14 cellular contexts compared by ENCODE assay signal in genomic region chr4:174111350-174111888, GRCh38.
"Had no signal": no experiment of that assay in that cellular context is flagged by ENCODE, and none has a peak within 500 bp of the region (broad histone marks: within the 10 kb centered on the region; RNA-seq: fewer than 3 reads in every experiment).

No MANE protein-coding gene starts in this region.

- ATAC-seq: esophagus mucosa; left colon; pancreas; stimulated activated effector memory CD8-positive, alpha-beta T cell treated with anti-CD3 and anti-CD28 coated beads, Interleukin-12 subunit alpha, Interleukin-12 subunit beta, amount 100 ng/mL, for 72 hours had no signal

- DNase-seq: activated CD4-positive, alpha-beta memory T cell treated with anti-CD3 and anti-CD28 coated beads, Interleukin-2, amount 10 ng/mL, durations not matched to agents 7 days and 5 days; activated gamma-delta T cell treated with Interleukin-2 at 50 U/mL for 16 hours; activated T-cell treated with anti-CD3 and anti-CD28 coated beads, Interleukin-2, amount 50 U/mL, for 48 hours; dorsolateral prefrontal cortex; foreskin fibroblast; head of caudate nucleus; left colon; pancreas; T-helper 9 cell had no signal

- H3K4me1 Mint-ChIP-seq: activated CD4-positive, alpha-beta memory T cell treated with anti-CD3 and anti-CD28 coated beads, Interleukin-2, amount 10 ng/mL, durations not matched to agents 7 days and 5 days; stimulated activated effector memory CD8-positive, alpha-beta T cell treated with anti-CD3 and anti-CD28 coated beads, Interleukin-12 subunit alpha, Interleukin-12 subunit beta, amount 100 ng/mL, for 72 hours had no signal

- H3K4me3 ChIP-seq: ascending aorta, dorsolateral prefrontal cortex, neural progenitor cell, pancreas, tibial nerve had no signal

- H3K27ac ChIP-seq: ascending aorta, dorsolateral prefrontal cortex, neural progenitor cell, pancreas, tibial nerve had no signal

- H3K36me3 Mint-ChIP-seq: neural progenitor cell; stimulated activated effector memory CD8-positive, alpha-beta T cell treated with anti-CD3 and anti-CD28 coated beads, Interleukin-12 subunit alpha, Interleukin-12 subunit beta, amount 100 ng/mL, for 72 hours had no signal

- H3K9me3 Mint-ChIP-seq: activated CD4-positive, alpha-beta memory T cell treated with anti-CD3 and anti-CD28 coated beads, Interleukin-2, amount 10 ng/mL, durations not matched to agents 7 days and 5 days; neural progenitor cell; stimulated activated effector memory CD8-positive, alpha-beta T cell treated with anti-CD3 and anti-CD28 coated beads, Interleukin-12 subunit alpha, Interleukin-12 subunit beta, amount 100 ng/mL, for 72 hours had no signal

- H3K4me3 Mint-ChIP-seq: activated CD4-positive, alpha-beta memory T cell treated with anti-CD3 and anti-CD28 coated beads, Interleukin-2, amount 10 ng/mL, durations not matched to agents 7 days and 5 days; neural progenitor cell; stimulated activated effector memory CD8-positive, alpha-beta T cell treated with anti-CD3 and anti-CD28 coated beads, Interleukin-12 subunit alpha, Interleukin-12 subunit beta, amount 100 ng/mL, for 72 hours had no signal

- H3K9me3 ChIP-seq: ascending aorta, pancreas, tibial nerve had no signal

- H3K36me3 ChIP-seq: ascending aorta, neural progenitor cell, pancreas, tibial nerve had no signal

- H3K27me3 ChIP-seq: ascending aorta, neural progenitor cell, pancreas, tibial nerve had no signal

- H3K4me1 ChIP-seq: ascending aorta, pancreas, tibial nerve had no signal

- H3K27ac Mint-ChIP-seq: activated CD4-positive, alpha-beta memory T cell treated with anti-CD3 and anti-CD28 coated beads, Interleukin-2, amount 10 ng/mL, durations not matched to agents 7 days and 5 days; neural progenitor cell; stimulated activated effector memory CD8-positive, alpha-beta T cell treated with anti-CD3 and anti-CD28 coated beads, Interleukin-12 subunit alpha, Interleukin-12 subunit beta, amount 100 ng/mL, for 72 hours had no signal
